In the genomic region with DNA sequence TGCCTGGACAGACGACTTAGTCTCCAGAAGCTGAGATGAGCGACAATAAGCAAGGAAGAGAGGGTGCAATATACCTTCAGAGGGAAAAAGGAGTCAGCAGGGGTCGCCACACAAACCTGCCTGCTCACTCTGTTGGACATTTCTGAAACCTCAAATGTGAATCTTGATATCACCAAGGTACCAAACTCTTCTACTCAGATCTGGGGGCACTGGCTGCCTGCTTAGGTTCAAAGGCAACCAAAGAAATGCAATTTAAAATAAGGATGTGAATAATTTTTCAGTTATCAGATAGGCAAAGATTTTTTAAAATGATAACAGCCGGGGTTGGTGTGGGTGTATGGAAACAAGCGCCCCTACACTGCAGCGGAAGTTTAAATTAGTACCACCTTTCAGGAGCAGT, we compare ENCODE assay signal across 13 cellular contexts.
DNase-seq lines count a peak whose midpoint lies in the region; ATAC-seq and TF ChIP-seq lines count a peak whose summit lies in the region.
"Had no signal": no experiment of that assay in that cellular context is flagged by ENCODE, and none has a peak within 500 bp of the region (broad histone marks: within the 10 kb centered on the region; RNA-seq: fewer than 3 reads in every experiment).

No MANE protein-coding gene starts in this region.

- no peak for ATAC-seq in stimulated activated naive CD8-positive, alpha-beta T cell treated with anti-CD3 and anti-CD28 coated beads, Interleukin-15, amount 100 ng/mL, for 72 hours
- ATAC-seq in heart right ventricle: no peak

- intact Hi-C loops in OCI-LY7 (cut with micrococcal nuclease; ENCODE audit: unreplicated experiment) (loop anchor here (5.0 to 10.0 kb wide), 3 partner anchors 48 to 180 kb away; no protein-coding TSS in a partner anchor), heart right ventricle (cut with DNase I) (no loop called here)

- BruUV-seq in OCI-LY7 (replicated peaks; lab: Mats Ljungman, UMichigan): no TSS peak

- H3K4me1 ChIP-seq in OCI-LY7 (ENCODE audit: insufficient read depth, low read length, poor library complexity, severe bottlenecking) (peaks cover 44% of the 10 kb centered on the region), heart right ventricle (peaks cover 0 to 53% (median 8%) of the 10 kb centered on the region in 9 donors)
- H3K4me1 ChIP-seq: HAP-1, thyroid gland had no signal

- no peaks in the 10 kb centered on the region for H3K9me3 ChIP-seq in OCI-LY7 (ENCODE audit: low read length)
- H3K9me3 ChIP-seq in MG63: no peaks in the 10 kb centered on the region; the same call in 1 of the 2 replicates
- peaks cover 0 to 3% (median 0%) of the 10 kb centered on the region in 11 donors for H3K9me3 ChIP-seq in heart right ventricle
- H3K9me3 ChIP-seq: HAP-1, thyroid gland had no signal

- H3K27ac ChIP-seq in OCI-LY7 (ENCODE audit: low read depth, low read length, poor library complexity, severe bottlenecking): no peak overlapping the region
- no peak overlapping the region for H3K27ac ChIP-seq in heart right ventricle
- H3K27ac ChIP-seq: PC-9, thyroid gland had no signal

- H3K4me1 Mint-ChIP-seq in activated naive CD8-positive, alpha-beta T cell (ENCODE audit: low read depth): peaks cover 71% of the 10 kb centered on the region
- peaks cover 65% of the 10 kb centered on the region for H3K4me1 Mint-ChIP-seq in stimulated activated naive CD8-positive, alpha-beta T cell treated with anti-CD3 and anti-CD28 coated beads, Interleukin-15, amount 100 ng/mL, for 72 hours

- no peaks in the 10 kb centered on the region for H3K9me2 ChIP-seq in OCI-LY7 (ENCODE audit: insufficient read depth, low read length)

- H3K27me3 Mint-ChIP-seq in activated naive CD8-positive, alpha-beta T cell: no peaks in the 10 kb centered on the region
- H3K27me3 Mint-ChIP-seq in stimulated activated naive CD8-positive, alpha-beta T cell treated with anti-CD3 and anti-CD28 coated beads, Interleukin-15, amount 100 ng/mL, for 72 hours: no peaks in the 10 kb centered on the region

- POLR2A ChIA-PET in OCI-LY7 (lab: Charles Lee): interaction anchor here (0.6 kb wide), 1 partner anchor 292 kb away, joined by 3 read pairs; no protein-coding TSS in a partner anchor

- H3K27ac Mint-ChIP-seq in activated naive CD8-positive, alpha-beta T cell: peak overlapping the region; percentile 75
- H3K27ac Mint-ChIP-seq in stimulated activated naive CD8-positive, alpha-beta T cell treated with anti-CD3 and anti-CD28 coated beads, Interleukin-15, amount 100 ng/mL, for 72 hours: no peak overlapping the region

- H3K36me3 Mint-ChIP-seq in activated naive CD8-positive, alpha-beta T cell: peaks cover 2% of the 10 kb centered on the region
- H3K36me3 Mint-ChIP-seq: CD4-positive, alpha-beta memory T cell had no signal

- H3K27me3 ChIP-seq in MG63 (no peaks in the 10 kb centered on the region), heart right ventricle (no peaks in the 10 kb centered on the region)
- H3K27me3 ChIP-seq: thyroid gland had no signal

- H4K20me1 ChIP-seq in OCI-LY7 (ENCODE audit: insufficient read depth, low read length): no peaks in the 10 kb centered on the region

- H3K36me3 ChIP-seq in OCI-LY7 (ENCODE audit: insufficient read depth, low read length): no peaks in the 10 kb centered on the region
- no peaks in the 10 kb centered on the region for H3K36me3 ChIP-seq in MG63
- H3K36me3 ChIP-seq in heart right ventricle: no peaks in the 10 kb centered on the region
- H3K36me3 ChIP-seq: HAP-1, thyroid gland had no signal

- H3K4me3 Mint-ChIP-seq in activated naive CD8-positive, alpha-beta T cell: peak overlapping the region; percentile 34
- H3K4me3 Mint-ChIP-seq in stimulated activated naive CD8-positive, alpha-beta T cell treated with anti-CD3 and anti-CD28 coated beads, Interleukin-15, amount 100 ng/mL, for 72 hours: peak overlapping the region; percentile 45 to 52

- no peak overlapping the region for H2AFZ ChIP-seq in OCI-LY7 (ENCODE audit: low read length)
- H2AFZ ChIP-seq: PC-9 had no signal

- H3K9me3 Mint-ChIP-seq in activated naive CD8-positive, alpha-beta T cell (ENCODE audit: low read depth): no peaks in the 10 kb centered on the region
- no peaks in the 10 kb centered on the region for H3K9me3 Mint-ChIP-seq in stimulated activated naive CD8-positive, alpha-beta T cell treated with anti-CD3 and anti-CD28 coated beads, Interleukin-15, amount 100 ng/mL, for 72 hours

- H3K4me3 ChIP-seq in OCI-LY7 (ENCODE audit: low read depth, low read length, poor library complexity, severe bottlenecking) (no peak overlapping the region), MG63 (no peak overlapping the region), heart right ventricle (no peak overlapping the region)
- H3K4me3 ChIP-seq: HAP-1, PC-9, thyroid gland had no signal

- no peak overlapping the region for H3K4me2 ChIP-seq in OCI-LY7 (ENCODE audit: low read length)
- H3K4me2 ChIP-seq: PC-9 had no signal

- CTCF ChIA-PET in OCI-LY7 (lab: Charles Lee; ENCODE audit: unreplicated experiment): no interaction called here

- TF ChIP-seq CTCF in OCI-LY7 (conservative IDR thresholded peaks at IDR 0.05; ENCODE audit: low read length): peak; percentile 80
- TF ChIP-seq CTCF in heart right ventricle (IDR thresholded peaks at IDR 0.05): peak in 1 of 9 donors; percentile 9

- no peaks in the 10 kb centered on the region for H3K79me2 ChIP-seq in OCI-LY7 (ENCODE audit: insufficient read depth, low read depth, low read length)

- WGBS in heart right ventricle, 2 donors: 87 to 88% methylated on average over 6 of the region's 6 CpGs

- peak; percentile 32 for DNase-seq in stimulated activated CD4-positive, alpha-beta T cell treated with anti-CD3 and anti-CD28 coated beads, Interleukin-1b, Interleukin-23, amount 100 ng/mL, for 48 hours
- no peak for DNase-seq in stimulated activated CD4-positive, alpha-beta T cell treated with anti-CD3 and anti-CD28 coated beads, Interleukin-4, amount 100 ng/mL, for 24 hours
- peak; percentile 51 for DNase-seq in OCI-LY7 (ENCODE audit: low spot score)
- DNase-seq in stimulated activated naive CD8-positive, alpha-beta T cell treated with anti-CD3 and anti-CD28 coated beads, Interleukin-15, amount 100 ng/mL, for 72 hours: no peak
- no peak for DNase-seq in NCI-H748 treated with DMSO at 0.1 percent for 48 hours (lab: John Stamatoyannopoulos, UW)
- no peak for DNase-seq in MG63
- no peak for DNase-seq in heart right ventricle
- DNase-seq: CD4-positive, alpha-beta memory T cell; NCI-H1105 treated with DMSO at 0.1 percent for 48 hours; PC-9; thyroid gland had no signal

Comparison
In these comparisons a context has a peak if more than half of its experiments do, and no peak if none do; other contexts are left out.
1. DNase-seq: peak in stimulated activated CD4-positive, alpha-beta T cell treated with anti-CD3 and anti-CD28 coated beads, Interleukin-1b, Interleukin-23, amount 100 ng/mL, for 48 hours (single experiment) and OCI-LY7 (single experiment); none in stimulated activated CD4-positive, alpha-beta T cell treated with anti-CD3 and anti-CD28 coated beads, Interleukin-4, amount 100 ng/mL, for 24 hours (single experiment), stimulated activated naive CD8-positive, alpha-beta T cell treated with anti-CD3 and anti-CD28 coated beads, Interleukin-15, amount 100 ng/mL, for 72 hours (0 of 2), NCI-H748 treated with DMSO at 0.1 percent for 48 hours (single experiment), MG63 (single experiment) and heart right ventricle (0 of 2).